In the genomic region with DNA sequence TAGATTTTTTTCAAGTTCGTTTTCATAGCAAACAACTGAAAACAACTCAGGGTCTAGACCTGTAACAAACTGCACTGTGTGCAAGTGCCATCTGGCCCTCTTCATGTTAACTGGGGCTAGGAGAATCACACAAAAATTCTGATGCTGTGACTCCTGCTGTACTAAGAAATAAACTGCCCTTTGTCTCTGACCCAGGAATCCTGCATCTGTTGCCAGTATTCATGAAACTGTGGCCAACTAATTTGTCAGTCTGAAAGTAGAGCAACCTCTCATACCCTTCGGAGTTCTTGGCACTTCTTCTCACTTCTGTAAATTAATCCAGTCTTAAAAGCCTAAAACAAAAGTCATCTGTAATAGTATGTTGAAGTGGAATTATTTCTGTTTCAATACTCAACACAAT, we compare ENCODE assay signal across 27 cellular contexts.
DNase-seq lines count a peak whose midpoint lies in the region; ATAC-seq and TF ChIP-seq lines count a peak whose summit lies in the region.
"Had no signal": no experiment of that assay in that cellular context is flagged by ENCODE, and none has a peak within 500 bp of the region (broad histone marks: within the 10 kb centered on the region; RNA-seq: fewer than 3 reads in every experiment).

No MANE protein-coding gene starts in this region.

- H3K4me1 Mint-ChIP-seq in CD14-positive monocyte = no peaks in the 10 kb centered on the region
- H3K4me1 Mint-ChIP-seq in activated naive CD4-positive, alpha-beta T cell treated with anti-CD3 and anti-CD28 coated beads, Interleukin-2, amount 10 ng/mL, durations not matched to agents 7 days and 5 days = no peaks in the 10 kb centered on the region
- H3K4me1 Mint-ChIP-seq: IgD-negative memory B cell, neural crest cell had no signal

- CTCF ChIA-PET in SK-N-SH (lab: Yijun Ruan, JAX) = no interaction called here
- CTCF ChIA-PET in activated naive CD4-positive, alpha-beta T cell treated with anti-CD3 and anti-CD28 coated beads, Interleukin-2, amount 10 ng/mL, durations not matched to agents 7 days and 5 days (lab: Charles Lee) = no interaction called here

- intact Hi-C loops in CD14-positive monocyte (cut with micrococcal nuclease) = no loop called here

- H3K27ac ChIP-seq in SK-N-SH (ENCODE audit: low read depth in 2 of 2, low read length in 1 of 2) = no peak overlapping the region
- H3K27ac ChIP-seq in iPS-18a (ENCODE audit: low read length) = peak overlapping the region; percentile 31
- H3K27ac ChIP-seq: C4-2B, pancreas, transverse colon had no signal

- no peaks in the 10 kb centered on the region for H3K36me3 ChIP-seq in SK-N-SH (replicated peaks in 1 of 2; ENCODE audit: control insufficient read depth in 1 of 2, insufficient read depth in 2 of 2, low read length in 1 of 2)
- H3K36me3 ChIP-seq in iPS-18a (ENCODE audit: control insufficient read depth, low read depth, low read length) = no peaks in the 10 kb centered on the region
- H3K36me3 ChIP-seq: pancreas, transverse colon had no signal

- H4K20me1 ChIP-seq in SK-N-SH (ENCODE audit: insufficient read depth) = no peaks in the 10 kb centered on the region

- H3K4me3 ChIP-seq in SK-N-SH (ENCODE audit: low read depth in 2 of 2, low read length in 1 of 2) (no peak overlapping the region), iPS-18a (ENCODE audit: low read length) (no peak overlapping the region)
- H3K4me3 ChIP-seq: pancreas, transverse colon had no signal

- H3K36me3 Mint-ChIP-seq in CD14-positive monocyte = no peaks in the 10 kb centered on the region
- no peaks in the 10 kb centered on the region for H3K36me3 Mint-ChIP-seq in activated naive CD4-positive, alpha-beta T cell treated with anti-CD3 and anti-CD28 coated beads, Interleukin-2, amount 10 ng/mL, durations not matched to agents 7 days and 5 days
- H3K36me3 Mint-ChIP-seq: IgD-negative memory B cell had no signal

- POLR2A ChIA-PET in SK-N-SH (lab: Yijun Ruan, JAX) = no interaction called here

- no peak for TF ChIP-seq EP300 in SK-N-SH (IDR thresholded peaks at IDR 0.05; ENCODE audit: borderline replicate concordance in 1 of 2, low read depth in 1 of 2, low read length in 1 of 2)

- no peak for DNase-seq in SK-N-SH
- peak; percentile 85 for DNase-seq in astrocyte of the hippocampus (ENCODE audit: low read depth, low spot score)
- DNase-seq in CD14-positive monocyte (ENCODE audit: low spot score) = no peak
- no peak for DNase-seq in activated naive CD4-positive, alpha-beta T cell treated with anti-CD3 and anti-CD28 coated beads, Interleukin-2, amount 10 ng/mL, durations not matched to agents 7 days and 5 days
- DNase-seq: 8988T; activated CD8-positive, alpha-beta T cell treated with anti-CD3 and anti-CD28 coated beads, Interleukin-2, amount 10 ng/mL, durations not matched to agents 7 days and 5 days; activated naive CD4-positive, alpha-beta T cell treated with anti-CD3 and anti-CD28 coated beads for 36 hours; Calu3; DMS79 treated with DMSO at 0.1 percent for 48 hours; mesenchymal stem cell; NCI-H1092 treated with DMSO at 0.1 percent for 48 hours; NCI-H1694 treated with DMSO at 0.1 percent for 48 hours; pancreas; SHP77; stimulated activated CD4-positive, alpha-beta T cell treated with anti-CD3 and anti-CD28 coated beads, Interleukin-12 subunit alpha, Interleukin-12 subunit beta, amount 100 ng/mL, for 4 hours; stimulated activated CD4-positive, alpha-beta T cell treated with anti-CD3 and anti-CD28 coated beads, Interleukin-4, amount 100 ng/mL, for 1 hour; SW 1271; transverse colon had no signal

- ATAC-seq in SK-N-SH treated with all-trans-retinoic acid at 6 μM for 48 hours = peak; percentile 30
- ATAC-seq in GM19452 (IDR thresholded peaks at IDR 0.05; ENCODE audit: unreplicated experiment) = no peak
- no peak for ATAC-seq in HG03095 (IDR thresholded peaks at IDR 0.05; ENCODE audit: unreplicated experiment)
- ATAC-seq: activated CD8-positive, alpha-beta T cell treated with anti-CD3 and anti-CD28 coated beads, Interleukin-2, amount 10 ng/mL, durations not matched to agents 7 days and 5 days; Panc1; sciatic nerve had no signal

- H3K79me2 ChIP-seq in SK-N-SH (ENCODE audit: insufficient read depth) = no peaks in the 10 kb centered on the region

- H3K9me2 ChIP-seq in SK-N-SH = no peaks in the 10 kb centered on the region

- WGBS in SK-N-SH (ENCODE audit: low lambda C conversion rate) = 5% methylated on average over 2 of the region's 2 CpGs

- H3F3A ChIP-seq in SK-N-SH (replicated peaks; ENCODE audit: insufficient read depth) = no peaks in the 10 kb centered on the region

- H3K9ac ChIP-seq in SK-N-SH (no peak overlapping the region), iPS-18a (ENCODE audit: low read length) (no peak overlapping the region)

- H3K9me3 ChIP-seq in SK-N-SH (no peaks in the 10 kb centered on the region), iPS-18a (ENCODE audit: control insufficient read depth, low read depth, low read length) (no peaks in the 10 kb centered on the region)
- H3K9me3 ChIP-seq: pancreas, transverse colon had no signal

- H3K27me3 Mint-ChIP-seq in CD14-positive monocyte (ENCODE audit: low read depth in 3 of 3) = no peaks in the 10 kb centered on the region
- H3K27me3 Mint-ChIP-seq in activated naive CD4-positive, alpha-beta T cell treated with anti-CD3 and anti-CD28 coated beads, Interleukin-2, amount 10 ng/mL, durations not matched to agents 7 days and 5 days = no peaks in the 10 kb centered on the region
- H3K27me3 Mint-ChIP-seq: IgD-negative memory B cell had no signal

- no peak overlapping the region for H3K4me3 Mint-ChIP-seq in CD14-positive monocyte
- no peak overlapping the region for H3K4me3 Mint-ChIP-seq in activated naive CD4-positive, alpha-beta T cell treated with anti-CD3 and anti-CD28 coated beads, Interleukin-2, amount 10 ng/mL, durations not matched to agents 7 days and 5 days
- H3K4me3 Mint-ChIP-seq: activated CD8-positive, alpha-beta T cell treated with anti-CD3 and anti-CD28 coated beads, Interleukin-2, amount 10 ng/mL, durations not matched to agents 7 days and 5 days; activated naive CD4-positive, alpha-beta T cell treated with anti-CD3 and anti-CD28 coated beads for 36 hours; IgD-negative memory B cell; neural crest cell had no signal

- no peak overlapping the region for H3K27ac Mint-ChIP-seq in CD14-positive monocyte
- H3K27ac Mint-ChIP-seq in activated naive CD4-positive, alpha-beta T cell treated with anti-CD3 and anti-CD28 coated beads, Interleukin-2, amount 10 ng/mL, durations not matched to agents 7 days and 5 days = no peak overlapping the region
- H3K27ac Mint-ChIP-seq: activated CD8-positive, alpha-beta T cell treated with anti-CD3 and anti-CD28 coated beads, Interleukin-2, amount 10 ng/mL, durations not matched to agents 7 days and 5 days; activated naive CD4-positive, alpha-beta T cell treated with anti-CD3 and anti-CD28 coated beads for 36 hours; IgD-negative memory B cell had no signal

- no peak overlapping the region for H2AFZ ChIP-seq in SK-N-SH (ENCODE audit: low read depth)

- TF ChIP-seq CTCF in SK-N-SH (IDR thresholded peaks at IDR 0.05) (no peak), CD14-positive monocyte (IDR thresholded peaks at IDR 0.05) (no peak)

- H3K27me3 ChIP-seq in SK-N-SH (ENCODE audit: insufficient read depth) = no peaks in the 10 kb centered on the region
- H3K27me3 ChIP-seq in iPS-18a (ENCODE audit: control insufficient read depth, insufficient read depth, low read length) = no peaks in the 10 kb centered on the region
- H3K27me3 ChIP-seq: pancreas, transverse colon had no signal

- H3K9me3 Mint-ChIP-seq in CD14-positive monocyte = no peaks in the 10 kb centered on the region
- H3K9me3 Mint-ChIP-seq in activated naive CD4-positive, alpha-beta T cell treated with anti-CD3 and anti-CD28 coated beads, Interleukin-2, amount 10 ng/mL, durations not matched to agents 7 days and 5 days = peaks cover 4% of the 10 kb centered on the region
- H3K9me3 Mint-ChIP-seq: neural crest cell had no signal

- TF ChIP-seq RAD21 in SK-N-SH (IDR thresholded peaks at IDR 0.05; ENCODE audit: low read length) = no peak

- 0 out of 4 replicates have a peak, but pooled peaks cover 0 to 1% of the 10 kb centered on the region in 2 experiments for H3K4me1 ChIP-seq in SK-N-SH (ENCODE audit: control insufficient read depth in 1 of 2, insufficient read depth in 2 of 2, low read depth in 1 of 2, low read length in 1 of 2)
- H3K4me1 ChIP-seq in iPS-18a (ENCODE audit: control insufficient read depth, low read depth, low read length) = no peaks in the 10 kb centered on the region
- H3K4me1 ChIP-seq: pancreas, transverse colon had no signal

- no peak overlapping the region for H3K4me2 ChIP-seq in SK-N-SH

TF ChIP-seq in SK-N-SH treated with all-trans-retinoic acid at 6 μM for 48 hours, 23 proteins besides CTCF, POLR2A, EP300 and RAD21:
- TF ChIP-seq ISL1 (CRISPR knock-in tag; IDR thresholded peaks at IDR 0.05) = 0 out of 2 replicates have a peak, but pooled peaks have one; percentile 15
- TF ChIP-seq ZC3H10 (CRISPR knock-in tag; IDR thresholded peaks at IDR 0.05) = no peak
TF ChIP-seq in SK-N-SH treated with all-trans-retinoic acid at 6 μM for 48 hours: peak in this region for 1.

TF ChIP-seq in SK-N-SH, 30 proteins besides CTCF, POLR2A, EP300 and RAD21 (continues in another document):
- TF ChIP-seq, protein P1, sequence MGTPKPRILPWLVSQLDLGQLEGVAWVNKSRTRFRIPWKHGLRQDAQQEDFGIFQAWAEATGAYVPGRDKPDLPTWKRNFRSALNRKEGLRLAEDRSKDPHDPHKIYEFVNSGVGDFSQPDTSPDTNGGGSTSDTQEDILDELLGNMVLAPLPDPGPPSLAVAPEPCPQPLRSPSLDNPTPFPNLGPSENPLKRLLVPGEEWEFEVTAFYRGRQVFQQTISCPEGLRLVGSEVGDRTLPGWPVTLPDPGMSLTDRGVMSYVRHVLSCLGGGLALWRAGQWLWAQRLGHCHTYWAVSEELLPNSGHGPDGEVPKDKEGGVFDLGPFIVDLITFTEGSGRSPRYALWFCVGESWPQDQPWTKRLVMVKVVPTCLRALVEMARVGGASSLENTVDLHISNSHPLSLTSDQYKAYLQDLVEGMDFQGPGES (IDR thresholded peaks at IDR 0.05; ENCODE audit: low read depth, low read length) = no peak
- TF ChIP-seq, protein P2, sequence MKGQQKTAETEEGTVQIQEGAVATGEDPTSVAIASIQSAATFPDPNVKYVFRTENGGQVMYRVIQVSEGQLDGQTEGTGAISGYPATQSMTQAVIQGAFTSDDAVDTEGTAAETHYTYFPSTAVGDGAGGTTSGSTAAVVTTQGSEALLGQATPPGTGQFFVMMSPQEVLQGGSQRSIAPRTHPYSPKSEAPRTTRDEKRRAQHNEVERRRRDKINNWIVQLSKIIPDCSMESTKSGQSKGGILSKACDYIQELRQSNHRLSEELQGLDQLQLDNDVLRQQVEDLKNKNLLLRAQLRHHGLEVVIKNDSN (IDR thresholded peaks at IDR 0.05; ENCODE audit: borderline replicate concordance, low read depth) = no peak
- TF ChIP-seq TCF12 (IDR thresholded peaks at IDR 0.05) = no peak
- TF ChIP-seq SIN3A (IDR thresholded peaks at IDR 0.05; ENCODE audit: borderline replicate concordance, low read depth, low read length) = no peak
- no peak for TF ChIP-seq RXRA (IDR thresholded peaks at IDR 0.05; ENCODE audit: borderline replicate concordance, low read depth)
- no peak for TF ChIP-seq MEF2A (IDR thresholded peaks at IDR 0.05; ENCODE audit: borderline replicate concordance, low read depth)
